Comparison of ENCODE assay signal across 22 cellular contexts in genomic region chrY:7299960-7300359, GRCh38.
DNase-seq lines count a peak whose midpoint lies in the region; ATAC-seq and TF ChIP-seq lines count a peak whose summit lies in the region.
"Had no signal": no experiment of that assay in that cellular context is flagged by ENCODE, and none has a peak within 500 bp of the region (broad histone marks: within the 10 kb centered on the region; RNA-seq: fewer than 3 reads in every experiment).

No MANE protein-coding gene starts in this region.

- WGBS in esophagus muscularis mucosa: no CpG with 5 or more reads among the region's 3 CpGs

- H3K4me3 Mint-ChIP-seq in stimulated activated naive CD8-positive, alpha-beta T cell treated with anti-CD3 and anti-CD28 coated beads, Interleukin-15, Interleukin-2, amounts not matched to agents 100 ng/mL and 50 ng/mL, for 24 hours: no peak overlapping the region
- no peak overlapping the region for H3K4me3 Mint-ChIP-seq in activated CD4-positive, alpha-beta memory T cell treated with anti-CD3 and anti-CD28 coated beads for 36 hours
- H3K4me3 Mint-ChIP-seq: brain; stimulated activated naive B cell treated with anti-CD40 and anti-IgM and Interleukin-4, amounts not matched to agents 10 μg/mL and 1 μg/mL and 100 μg/mL, for 72 hours had no signal

- intact Hi-C loops in activated CD4-positive, alpha-beta memory T cell treated with anti-CD3 and anti-CD28 coated beads for 36 hours (cut with micrococcal nuclease): no loop called here
- intact Hi-C loops in left lung (cut with DNase I) (no loop called here), esophagus muscularis mucosa (cut with DNase I) (no loop called here)

- peaks cover 36% of the 10 kb centered on the region for H3K36me3 Mint-ChIP-seq in stimulated activated naive CD8-positive, alpha-beta T cell treated with anti-CD3 and anti-CD28 coated beads, Interleukin-15, Interleukin-2, amounts not matched to agents 100 ng/mL and 50 ng/mL, for 24 hours (ENCODE audit: low read depth)
- H3K36me3 Mint-ChIP-seq in activated CD4-positive, alpha-beta memory T cell treated with anti-CD3 and anti-CD28 coated beads for 36 hours: peaks cover 44% of the 10 kb centered on the region
- H3K36me3 Mint-ChIP-seq: brain had no signal

- ATAC-seq in stimulated activated naive CD8-positive, alpha-beta T cell treated with anti-CD3 and anti-CD28 coated beads, Interleukin-15, Interleukin-2, amounts not matched to agents 100 U/mL and 50 U/mL, for 24 hours: no peak
- no peak for ATAC-seq in left lung
- ATAC-seq: heart right ventricle; HepG2; stimulated activated naive B cell treated with anti-CD40 and anti-IgM and Interleukin-4, amounts not matched to agents 10 μg/mL and 1 μg/mL and 100 μg/mL, for 72 hours had no signal

- no peak for DNase-seq in stimulated activated naive CD8-positive, alpha-beta T cell treated with anti-CD3 and anti-CD28 coated beads, Interleukin-15, Interleukin-2, amounts not matched to agents 100 U/mL and 50 U/mL, for 24 hours
- DNase-seq in activated CD4-positive, alpha-beta memory T cell treated with anti-CD3 and anti-CD28 coated beads for 36 hours: no peak
- DNase-seq in fibroblast of villous mesenchyme (ENCODE audit: low read depth) (peak; percentile 10), left lung (no peak), esophagus muscularis mucosa (ENCODE audit: extremely low spot score) (no peak)
- DNase-seq in activated effector memory CD4-positive, alpha-beta T cell treated with anti-CD3 and anti-CD28 coated beads, Interleukin-2, amount 50 U/mL, for 16 hours: no peak
- DNase-seq: activated CD8-positive, alpha-beta memory T cell treated with anti-CD3 and anti-CD28 coated beads for 24 hours; activated gamma-delta T cell; colonic mucosa; H7; heart right ventricle; immature natural killer cell; NCI-H1105 treated with DMSO at 0.1 percent for 48 hours; NCI-H2107; NCI-H526; occipital lobe; retina; stimulated activated naive B cell treated with anti-CD40 and anti-IgM and Interleukin-4, amounts not matched to agents 10 μg/mL and 1 μg/mL and 100 μg/mL, for 72 hours had no signal

- peaks cover 0 to 8% of the 10 kb centered on the region in 2 donors for H3K36me3 ChIP-seq in left lung
- H3K36me3 ChIP-seq in esophagus muscularis mucosa: peaks cover 0 to 12% (median 0%) of the 10 kb centered on the region in 4 donors
- H3K36me3 ChIP-seq: colonic mucosa had no signal

- peak overlapping the region in 1 of 2 donors; percentile 18 for H3K27ac ChIP-seq in left lung
- no peak overlapping the region for H3K27ac ChIP-seq in esophagus muscularis mucosa (replicated peaks in 1 of 4)
- H3K27ac ChIP-seq: colonic mucosa, tibial nerve had no signal

- H3K9me3 ChIP-seq in left lung (no peaks in the 10 kb centered on the region), esophagus muscularis mucosa (no peaks in the 10 kb centered on the region)
- H3K9me3 ChIP-seq: colonic mucosa, heart right ventricle, tibial nerve had no signal

- TF ChIP-seq POLR2A in esophagus muscularis mucosa (IDR thresholded peaks at IDR 0.05; ENCODE audit: low read depth): no peak

- TF ChIP-seq CTCF in fibroblast of villous mesenchyme (IDR thresholded peaks at IDR 0.05; ENCODE audit: insufficient read depth, low read depth, low read length): no peak
- TF ChIP-seq CTCF in left lung (IDR thresholded peaks at IDR 0.05): no peak
- TF ChIP-seq CTCF in esophagus muscularis mucosa (IDR thresholded peaks at IDR 0.05): no peak

- H3K27me3 ChIP-seq in left lung (no peaks in the 10 kb centered on the region), esophagus muscularis mucosa (no peaks in the 10 kb centered on the region)
- H3K27me3 ChIP-seq: colonic mucosa, heart right ventricle, tibial nerve had no signal

- CTCF ChIA-PET in activated CD4-positive, alpha-beta memory T cell treated with anti-CD3 and anti-CD28 coated beads for 36 hours (lab: Charles Lee): no interaction called here

- H3K4me1 Mint-ChIP-seq in stimulated activated naive CD8-positive, alpha-beta T cell treated with anti-CD3 and anti-CD28 coated beads, Interleukin-15, Interleukin-2, amounts not matched to agents 100 ng/mL and 50 ng/mL, for 24 hours (ENCODE audit: low read depth): peaks cover 62% of the 10 kb centered on the region
- peaks cover 58% of the 10 kb centered on the region for H3K4me1 Mint-ChIP-seq in activated CD4-positive, alpha-beta memory T cell treated with anti-CD3 and anti-CD28 coated beads for 36 hours (ENCODE audit: low read depth)
- H3K4me1 Mint-ChIP-seq: brain, immature natural killer cell had no signal

- H3K27ac Mint-ChIP-seq in stimulated activated naive CD8-positive, alpha-beta T cell treated with anti-CD3 and anti-CD28 coated beads, Interleukin-15, Interleukin-2, amounts not matched to agents 100 ng/mL and 50 ng/mL, for 24 hours: peak overlapping the region; percentile 73
- H3K27ac Mint-ChIP-seq in activated CD4-positive, alpha-beta memory T cell treated with anti-CD3 and anti-CD28 coated beads for 36 hours: peak overlapping the region; percentile 78
- H3K27ac Mint-ChIP-seq: brain; stimulated activated naive B cell treated with anti-CD40 and anti-IgM and Interleukin-4, amounts not matched to agents 10 μg/mL and 1 μg/mL and 100 μg/mL, for 72 hours had no signal

- POLR2A ChIA-PET in activated CD4-positive, alpha-beta memory T cell treated with anti-CD3 and anti-CD28 coated beads for 36 hours (lab: Charles Lee): interaction anchor here (0.6 kb wide), 1 partner anchor 110 kb away, joined by 4 read pairs; no protein-coding TSS in a partner anchor

- peaks cover 0 to 8% of the 10 kb centered on the region in 2 donors for H3K4me1 ChIP-seq in left lung
- no peaks in the 10 kb centered on the region for H3K4me1 ChIP-seq in esophagus muscularis mucosa
- H3K4me1 ChIP-seq: colonic mucosa, tibial nerve had no signal

- no peaks in the 10 kb centered on the region for H3K9me3 Mint-ChIP-seq in stimulated activated naive CD8-positive, alpha-beta T cell treated with anti-CD3 and anti-CD28 coated beads, Interleukin-15, Interleukin-2, amounts not matched to agents 100 ng/mL and 50 ng/mL, for 24 hours
- no peaks in the 10 kb centered on the region for H3K9me3 Mint-ChIP-seq in activated CD4-positive, alpha-beta memory T cell treated with anti-CD3 and anti-CD28 coated beads for 36 hours
- H3K9me3 Mint-ChIP-seq: immature natural killer cell; stimulated activated naive B cell treated with anti-CD40 and anti-IgM and Interleukin-4, amounts not matched to agents 10 μg/mL and 1 μg/mL and 100 μg/mL, for 72 hours had no signal

- no peaks in the 10 kb centered on the region for H3K27me3 Mint-ChIP-seq in stimulated activated naive CD8-positive, alpha-beta T cell treated with anti-CD3 and anti-CD28 coated beads, Interleukin-15, Interleukin-2, amounts not matched to agents 100 ng/mL and 50 ng/mL, for 24 hours
- H3K27me3 Mint-ChIP-seq in activated CD4-positive, alpha-beta memory T cell treated with anti-CD3 and anti-CD28 coated beads for 36 hours: no peaks in the 10 kb centered on the region
- H3K27me3 Mint-ChIP-seq: brain; stimulated activated naive B cell treated with anti-CD40 and anti-IgM and Interleukin-4, amounts not matched to agents 10 μg/mL and 1 μg/mL and 100 μg/mL, for 72 hours had no signal

- TF ChIP-seq EP300 in esophagus muscularis mucosa (IDR thresholded peaks at IDR 0.05): no peak

- H3K4me3 ChIP-seq in fibroblast of villous mesenchyme (ENCODE audit: low read depth, low read length) (no peak overlapping the region), left lung (no peak overlapping the region), esophagus muscularis mucosa (no peak overlapping the region)
- H3K4me3 ChIP-seq: colonic mucosa, heart right ventricle, tibial nerve had no signal
